In genomic region chr19:32696771-32697170, GRCh38 we compare ENCODE assay signal across 1 cellular context. TPM values are rescaled to one million over a fixed set of nuclear protein-coding genes. Genes with fewer than 3 reads are reported as not detected.
"Had no signal": no experiment of that assay in that cellular context is flagged by ENCODE, and none has a peak within 500 bp of the region (broad histone marks: within the 10 kb centered on the region; RNA-seq: fewer than 3 reads in every experiment).

No MANE protein-coding gene starts in this region.

RNA-seq across cellular contexts. Expression of gene TDRD12, which starts 22.8 kb away (rescaled TPM):
- total RNA-seq: Right ventricle myocardium inferior had no signal
